ENCODE assay signal across 18 cellular contexts in genomic region chr17:5762191-5762590, GRCh38.
DNase-seq lines count a peak whose midpoint lies in the region; ATAC-seq, FAIRE-seq and TF ChIP-seq lines count a peak whose summit lies in the region.
"Had no signal": no experiment of that assay in that cellular context is flagged by ENCODE, and none has a peak within 500 bp of the region (broad histone marks: within the 10 kb centered on the region; RNA-seq: fewer than 3 reads in every experiment).

No MANE protein-coding gene starts in this region.

- intact Hi-C loops in HepG2 (cut with micrococcal nuclease; ENCODE audit: unreplicated experiment): loop anchor here (2.0 kb wide), 1 partner anchor 21 kb away; no protein-coding TSS in a partner anchor
- intact Hi-C loops in right lobe of liver (cut with DNase I): no loop called here
- intact Hi-C loops in mammary epithelial cell (cut with micrococcal nuclease): no loop called here

- H3K4me1 ChIP-seq in HepG2 (ENCODE audit: insufficient read depth, low read length): peaks cover 43% of the 10 kb centered on the region
- H3K4me1 ChIP-seq in right lobe of liver: no peaks in the 10 kb centered on the region
- no peaks in the 10 kb centered on the region for H3K4me1 ChIP-seq in mammary epithelial cell (ENCODE audit: insufficient read depth, low read length)
- H3K4me1 ChIP-seq: Peyer's patch had no signal

- H3K27me3 ChIP-seq in HepG2 (ENCODE audit: control insufficient read depth in 1 of 2, insufficient read depth in 2 of 2, low read length in 2 of 2) (no peaks in the 10 kb centered on the region; a peak in 1 of 5 replicates), right lobe of liver (no peaks in the 10 kb centered on the region), mammary epithelial cell (ENCODE audit: insufficient read depth, low read length) (peaks cover 10% of the 10 kb centered on the region)
- H3K27me3 ChIP-seq: Peyer's patch, SJSA1 had no signal

- H3K79me2 ChIP-seq in HepG2 (ENCODE audit: insufficient read depth, low read length): no peaks in the 10 kb centered on the region
- no peaks in the 10 kb centered on the region for H3K79me2 ChIP-seq in mammary epithelial cell (ENCODE audit: insufficient read depth, low read length)

- H3K36me3 ChIP-seq in HepG2 (replicated peaks in 1 of 2; ENCODE audit: control insufficient read depth in 1 of 2, insufficient read depth in 2 of 2, low read length in 2 of 2): no peaks in the 10 kb centered on the region
- no peaks in the 10 kb centered on the region for H3K36me3 ChIP-seq in right lobe of liver
- H3K36me3 ChIP-seq in mammary epithelial cell (ENCODE audit: insufficient read depth, low read length): no peaks in the 10 kb centered on the region
- H3K36me3 ChIP-seq: Peyer's patch, SJSA1 had no signal

- H4K20me1 ChIP-seq in HepG2 (ENCODE audit: insufficient read depth, low read length): no peaks in the 10 kb centered on the region
- H4K20me1 ChIP-seq in mammary epithelial cell (ENCODE audit: insufficient read depth, low read length): no peaks in the 10 kb centered on the region

- TF ChIP-seq CTCF in HepG2 (CRISPR knock-in tag; IDR thresholded peaks at IDR 0.05): no peak
- no peak for TF ChIP-seq CTCF in right lobe of liver (IDR thresholded peaks at IDR 0.05)
- no peak for TF ChIP-seq CTCF in mammary epithelial cell (conservative IDR thresholded peaks at IDR 0.05 in 1 of 2, IDR thresholded peaks at IDR 0.05 in 1 of 2; ENCODE audit: extremely low read depth in 1 of 2, insufficient read depth in 1 of 2, low read depth in 1 of 2, low read length in 2 of 2)
- no peak for TF ChIP-seq CTCF in foreskin fibroblast (IDR thresholded peaks at IDR 0.05; ENCODE audit: low read depth, low read length)

- BruUV-seq in HepG2 (replicated peaks; lab: Mats Ljungman, UMichigan) (no TSS peak), mammary epithelial cell (replicated peaks; lab: Mats Ljungman, UMichigan) (no TSS peak)

- TF ChIP-seq POLR2A in HepG2 (IDR thresholded peaks at IDR 0.05; ENCODE audit: insufficient read depth in 1 of 2, low read depth in 2 of 2, low read length in 2 of 2): no peak
- no peak for TF ChIP-seq POLR2A in right lobe of liver (IDR thresholded peaks at IDR 0.05)

- H3K9me3 ChIP-seq in HepG2 (ENCODE audit: low read length) (no peaks in the 10 kb centered on the region), right lobe of liver (no peaks in the 10 kb centered on the region), mammary epithelial cell (replicated peaks; ENCODE audit: insufficient read depth, low read length) (no peaks in the 10 kb centered on the region)
- H3K9me3 ChIP-seq: Peyer's patch, SJSA1 had no signal

- H2AFZ ChIP-seq in HepG2 (ENCODE audit: low read length): no peak overlapping the region
- H2AFZ ChIP-seq in mammary epithelial cell (ENCODE audit: low read depth, low read length): no peak overlapping the region
- H2AFZ ChIP-seq: GM23248 had no signal

- H3K4me2 ChIP-seq in HepG2 (ENCODE audit: low read depth, low read length): no peak overlapping the region
- H3K4me2 ChIP-seq in mammary epithelial cell (ENCODE audit: insufficient read depth, low read depth, low read length): no peak overlapping the region

- no peak overlapping the region for H3K4me3 ChIP-seq in HepG2 (replicated peaks in 1 of 3; ENCODE audit: insufficient read depth in 1 of 3, low read depth in 2 of 3, low read length in 3 of 3)
- no peak overlapping the region for H3K4me3 ChIP-seq in right lobe of liver
- no peak overlapping the region for H3K4me3 ChIP-seq in mammary epithelial cell (replicated peaks in 1 of 3; ENCODE audit: insufficient read depth in 1 of 3, low read depth in 2 of 3, low read length in 3 of 3)
- H3K4me3 ChIP-seq in foreskin fibroblast (ENCODE audit: low read depth in 1 of 2, low read length in 2 of 2): no peak overlapping the region
- H3K4me3 ChIP-seq: GM23248, Peyer's patch, SJSA1 had no signal

- in situ Hi-C loops in HepG2 (cut with HindIII; ENCODE audit: extremely low pct_ligation_motif_present, low pct_unique_long_range_greater_than_20kb): no loop called here
- in situ Hi-C loops in mammary epithelial cell (cut with MboI; ENCODE audit: low sequenced_read_pairs in 2 of 2): no loop called here

- ATAC-seq in HepG2: no peak
- ATAC-seq in right lobe of liver: no peak

- no peak for DNase-seq in HepG2 (ENCODE audit: low spot score)
- no peak for DNase-seq in right lobe of liver
- DNase-seq in mammary epithelial cell: peak; percentile 77
- DNase-seq in foreskin fibroblast: peak; percentile 17 to 47
- DNase-seq in DMS 273 treated with DMSO at 0.1 percent for 48 hours (lab: John Stamatoyannopoulos, UW): no peak
- no peak for DNase-seq in mucosa of gallbladder (ENCODE audit: low spot score)
- no peak for DNase-seq in NCI-H524 (lab: John Stamatoyannopoulos, UW)
- DNase-seq: 8988T, GM23248, H9, NCI-H1694, NCI-H2081 treated with DMSO at 0.1 percent for 48 hours, NCI-H2171 treated with DMSO at 0.1 percent for 48 hours, NCI-H526, Peyer's patch had no signal

- no peak for TF ChIP-seq EP300 in HepG2 (IDR thresholded peaks at IDR 0.05; ENCODE audit: low read depth in 2 of 2, low read length in 2 of 2)
- TF ChIP-seq EP300 in HepG2 (CRISPR knock-in tag; IDR thresholded peaks at IDR 0.05; ENCODE audit: borderline replicate concordance): no peak

- no peak overlapping the region for H3K27ac ChIP-seq in HepG2 (ENCODE audit: extremely low read length, insufficient read depth, low read length)
- no peak overlapping the region for H3K27ac ChIP-seq in right lobe of liver
- no peak overlapping the region for H3K27ac ChIP-seq in mammary epithelial cell (ENCODE audit: insufficient read depth, low read depth, low read length)
- H3K27ac ChIP-seq: GM23248, Peyer's patch, SJSA1 had no signal

- no peak overlapping the region for H3K9ac ChIP-seq in HepG2 (ENCODE audit: insufficient read depth, low read depth, low read length)
- H3K9ac ChIP-seq in mammary epithelial cell (ENCODE audit: insufficient read depth, low read length): no peak overlapping the region
- H3K9ac ChIP-seq: GM23248 had no signal

- TF ChIP-seq RAD21 in HepG2 (CRISPR knock-in tag; IDR thresholded peaks at IDR 0.05): no peak

- CTCF ChIA-PET in HepG2 (lab: Yijun Ruan, JAX; ENCODE audit: low intra/inter-chr PET ratio, low total read pairs): no interaction called here
- CTCF ChIA-PET in mammary epithelial cell (lab: Charles Lee; ENCODE audit: low non-redundant PET): no interaction called here

- WGBS in HepG2 (ENCODE audit: low lambda C conversion rate): 23% methylated on average over 2 of the region's 2 CpGs
- WGBS in right lobe of liver (ENCODE audit: insufficient coverage, low coverage, low lambda C conversion rate, missing lambda C conversion rate): 60% methylated on average over 1 of the region's 2 CpGs
- 71% methylated on average over 1 of the region's 2 CpGs for WGBS in mammary epithelial cell (ENCODE audit: low coverage, missing lambda C conversion rate)

- no peak for FAIRE-seq in HepG2 (lab: Jason Lieb, UNC)
- FAIRE-seq: D721Med, GM12891 had no signal

- POLR2A ChIA-PET in HepG2 (lab: Yijun Ruan, JAX): no interaction called here

- dilution Hi-C loops in mammary epithelial cell (cut with HindIII; ENCODE audit: low sequenced_read_pairs): no loop called here

TF ChIP-seq in HepG2, 621 proteins besides CTCF, POLR2A, EP300 and RAD21:
- peak; percentile 82; the same call in 1 of the 2 replicates for TF ChIP-seq ZNF564 (CRISPR knock-in tag; IDR thresholded peaks at IDR 0.05)
- TF ChIP-seq NFATC3 (CRISPR knock-in tag; IDR thresholded peaks at IDR 0.05): no peak
- 0 out of 4 replicates have a peak, but pooled peaks of 1 of the 2 experiments have one; percentile 14 for TF ChIP-seq MAFK (conservative IDR thresholded peaks at IDR 0.05 in 1 of 2, IDR thresholded peaks at IDR 0.05 in 1 of 2; ENCODE audit: low read length in 2 of 2)
- TF ChIP-seq MTA1 (CRISPR knock-in tag; IDR thresholded peaks at IDR 0.05; ENCODE audit: borderline replicate concordance): no peak
TF ChIP-seq in HepG2: peak in this region for 2.

Comparison
In these comparisons a context has a peak if more than half of its experiments do, and no peak if none do; other contexts are left out.
1. DNase-seq: peak in mammary epithelial cell (single experiment) and foreskin fibroblast (2 of 2); none in HepG2 (single experiment), right lobe of liver (0 of 3), DMS 273 treated with DMSO at 0.1 percent for 48 hours (single experiment), mucosa of gallbladder (single experiment) and NCI-H524 (0 of 2).